Comparison of ENCODE assay signal across 8 cellular contexts in genomic region chr17:2137342-2138098, GRCh38.
DNase-seq lines count a peak whose midpoint lies in the region; ATAC-seq and TF ChIP-seq lines count a peak whose summit lies in the region.

No MANE protein-coding gene starts in this region.

- H3K4me3 ChIP-seq in OCI-LY3 (ENCODE audit: low read length) (peak overlapping the region; percentile 52), transverse colon (no peak overlapping the region)

- no peak overlapping the region for H2AFZ ChIP-seq in OCI-LY3 (ENCODE audit: low read depth, low read length)

- in situ Hi-C loops in transverse colon (cut with MboI; ENCODE audit: low pct_ligation_motif_present in 1 of 4, low pct_unique_long_range_greater_than_20kb in 1 of 4, low sequenced_read_pairs in 3 of 4), result no loop called here

- intact Hi-C loops in transverse colon (cut with DNase I; ENCODE audit: low total_unique reads), result no loop called here

- H3K36me3 ChIP-seq in OCI-LY3 (replicated peaks; ENCODE audit: low read depth, low read length) (no peaks in the 10 kb centered on the region), transverse colon (no peaks in the 10 kb centered on the region)

- TF ChIP-seq CTCF in OCI-LY3 (IDR thresholded peaks at IDR 0.05; ENCODE audit: low read depth, low read length) (no peak), transverse colon (IDR thresholded peaks at IDR 0.05) (no peak)

- peak overlapping the region; percentile 74 for H3K4me2 ChIP-seq in OCI-LY3 (ENCODE audit: low read length)

- H3K79me2 ChIP-seq in OCI-LY3 (ENCODE audit: low read length), result no peaks in the 10 kb centered on the region

- H3K9ac ChIP-seq in OCI-LY3 (ENCODE audit: low read length), result no peak overlapping the region

- H3K4me1 ChIP-seq in OCI-LY3 (ENCODE audit: low read length), result peaks cover 21% of the 10 kb centered on the region
- peaks cover 6 to 22% (median 14%) of the 10 kb centered on the region in 4 donors for H3K4me1 ChIP-seq in transverse colon

- H3K27me3 ChIP-seq in OCI-LY3 (ENCODE audit: low read depth, low read length) (no peaks in the 10 kb centered on the region), transverse colon (no peaks in the 10 kb centered on the region)

- TF ChIP-seq POLR2A in transverse colon (IDR thresholded peaks at IDR 0.05), result no peak

- no peak overlapping the region for H3K27ac ChIP-seq in OCI-LY3 (ENCODE audit: low read length)
- peak overlapping the region; percentile 50 to 65 (median 59) for H3K27ac ChIP-seq in transverse colon

- TF ChIP-seq EP300 in transverse colon (IDR thresholded peaks at IDR 0.05; ENCODE audit: low read depth), result no peak

- H3K9me3 ChIP-seq in OCI-LY3 (ENCODE audit: insufficient read depth, low read length) (no peaks in the 10 kb centered on the region), transverse colon (no peaks in the 10 kb centered on the region)

- WGBS in transverse colon (ENCODE audit: low coverage in 1 of 2), 2 donors, result 82 to 85% methylated on average over 4 to 11 of the region's 11 CpGs

- no peaks in the 10 kb centered on the region for H4K20me1 ChIP-seq in OCI-LY3 (ENCODE audit: insufficient read depth, low read length)

- ATAC-seq in GM19351 (IDR thresholded peaks at IDR 0.05; ENCODE audit: unreplicated experiment), result peak; percentile 44

- DNase-seq in AG20443 (ENCODE audit: low spot score) (peak; percentile 87), hepatic stellate cell (ENCODE audit: low spot score) (peak; percentile 66), transverse colon (peak; percentile 30)
- no peak for DNase-seq in activated CD4-positive, alpha-beta T cell treated with anti-CD3 and anti-CD28 coated beads for 4 hours
- no peak for DNase-seq in activated effector memory CD4-positive, alpha-beta T cell treated with anti-CD3 and anti-CD28 coated beads, Interleukin-2, amount 50 U/mL, for 16 hours
- DNase-seq in effector CD4-positive, alpha-beta T cell, result no peak

Comparison
In these comparisons a context has a peak if more than half of its experiments do, and no peak if none do; other contexts are left out.
1. DNase-seq: peak in AG20443 (single experiment), hepatic stellate cell (single experiment) and transverse colon (single experiment); none in activated CD4-positive, alpha-beta T cell treated with anti-CD3 and anti-CD28 coated beads for 4 hours (0 of 2), activated effector memory CD4-positive, alpha-beta T cell treated with anti-CD3 and anti-CD28 coated beads, Interleukin-2, amount 50 U/mL, for 16 hours (single experiment) and effector CD4-positive, alpha-beta T cell (single experiment).